Comparison of ENCODE assay signal across 1 cellular context in genomic region chr4:168794881-168795280, GRCh38.
TF ChIP-seq lines count a peak whose summit lies in the region.

No MANE protein-coding gene starts in this region.

TF ChIP-seq in GM23338, 12 proteins besides CTCF, POLR2A, EP300 and RAD21:
- TF ChIP-seq, protein P1, sequence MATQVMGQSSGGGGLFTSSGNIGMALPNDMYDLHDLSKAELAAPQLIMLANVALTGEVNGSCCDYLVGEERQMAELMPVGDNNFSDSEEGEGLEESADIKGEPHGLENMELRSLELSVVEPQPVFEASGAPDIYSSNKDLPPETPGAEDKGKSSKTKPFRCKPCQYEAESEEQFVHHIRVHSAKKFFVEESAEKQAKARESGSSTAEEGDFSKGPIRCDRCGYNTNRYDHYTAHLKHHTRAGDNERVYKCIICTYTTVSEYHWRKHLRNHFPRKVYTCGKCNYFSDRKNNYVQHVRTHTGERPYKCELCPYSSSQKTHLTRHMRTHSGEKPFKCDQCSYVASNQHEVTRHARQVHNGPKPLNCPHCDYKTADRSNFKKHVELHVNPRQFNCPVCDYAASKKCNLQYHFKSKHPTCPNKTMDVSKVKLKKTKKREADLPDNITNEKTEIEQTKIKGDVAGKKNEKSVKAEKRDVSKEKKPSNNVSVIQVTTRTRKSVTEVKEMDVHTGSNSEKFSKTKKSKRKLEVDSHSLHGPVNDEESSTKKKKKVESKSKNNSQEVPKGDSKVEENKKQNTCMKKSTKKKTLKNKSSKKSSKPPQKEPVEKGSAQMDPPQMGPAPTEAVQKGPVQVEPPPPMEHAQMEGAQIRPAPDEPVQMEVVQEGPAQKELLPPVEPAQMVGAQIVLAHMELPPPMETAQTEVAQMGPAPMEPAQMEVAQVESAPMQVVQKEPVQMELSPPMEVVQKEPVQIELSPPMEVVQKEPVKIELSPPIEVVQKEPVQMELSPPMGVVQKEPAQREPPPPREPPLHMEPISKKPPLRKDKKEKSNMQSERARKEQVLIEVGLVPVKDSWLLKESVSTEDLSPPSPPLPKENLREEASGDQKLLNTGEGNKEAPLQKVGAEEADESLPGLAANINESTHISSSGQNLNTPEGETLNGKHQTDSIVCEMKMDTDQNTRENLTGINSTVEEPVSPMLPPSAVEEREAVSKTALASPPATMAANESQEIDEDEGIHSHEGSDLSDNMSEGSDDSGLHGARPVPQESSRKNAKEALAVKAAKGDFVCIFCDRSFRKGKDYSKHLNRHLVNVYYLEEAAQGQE (IDR thresholded peaks at IDR 0.05; ENCODE audit: unreplicated experiment): no peak
- TF ChIP-seq CREB1 (CRISPR knock-in tag; IDR thresholded peaks at IDR 0.05; ENCODE audit: low read depth) (no peak), EZH2phosphoT487 (IDR thresholded peaks at IDR 0.05; ENCODE audit: unreplicated experiment) (no peak), EZH2 (IDR thresholded peaks at IDR 0.05; ENCODE audit: low read depth, unreplicated experiment) (no peak), STAT1 (IDR thresholded peaks at IDR 0.05; ENCODE audit: unreplicated experiment) (no peak), POLR2AphosphoS5 (IDR thresholded peaks at IDR 0.05; ENCODE audit: low read depth) (no peak), ETS1 (IDR thresholded peaks at IDR 0.05) (no peak), ZNF331 (CRISPR knock-in tag; IDR thresholded peaks at IDR 0.05; ENCODE audit: low read depth) (no peak), ZNF114 (CRISPR knock-in tag; IDR thresholded peaks at IDR 0.05) (no peak), JUNB (IDR thresholded peaks at IDR 0.05; ENCODE audit: unreplicated experiment) (no peak)
